18 cellular contexts compared by ENCODE assay signal in genomic region chr14:29465095-29465494, GRCh38.
"Had no signal": no experiment of that assay in that cellular context is flagged by ENCODE, and none has a peak within 500 bp of the region (broad histone marks: within the 10 kb centered on the region; RNA-seq: fewer than 3 reads in every experiment).

No MANE protein-coding gene starts in this region.

- H3K9me3 Mint-ChIP-seq: neural progenitor cell had no signal

- H3K9me3 ChIP-seq: body of pancreas, gastroesophageal sphincter, heart right ventricle, psoas muscle, thyroid gland had no signal

- H3K4me3 ChIP-seq: body of pancreas, gastroesophageal sphincter, heart right ventricle, neural progenitor cell, psoas muscle, thyroid gland had no signal

- H3K4me2 ChIP-seq: neural progenitor cell had no signal

- H3K9ac ChIP-seq: neural progenitor cell had no signal

- H2AFZ ChIP-seq: neural progenitor cell had no signal

- ATAC-seq: activated CD8-positive, alpha-beta memory T cell treated with anti-CD3 and anti-CD28 coated beads, Interleukin-2, amount 10 ng/mL, durations not matched to agents 7 days and 5 days; body of pancreas; gastroesophageal sphincter; heart right ventricle; naive thymus-derived CD4-positive, alpha-beta T cell; psoas muscle; right cardiac atrium had no signal

- H3K4me1 ChIP-seq: body of pancreas, gastroesophageal sphincter, heart right ventricle, psoas muscle, thyroid gland had no signal

- H3K27ac ChIP-seq: body of pancreas, gastroesophageal sphincter, heart right ventricle, neural progenitor cell, psoas muscle, thyroid gland had no signal

- H3K27me3 Mint-ChIP-seq: activated CD4-positive, alpha-beta memory T cell treated with anti-CD3 and anti-CD28 coated beads, Interleukin-2, amount 10 ng/mL, durations not matched to agents 7 days and 5 days; activated CD8-positive, alpha-beta memory T cell treated with anti-CD3 and anti-CD28 coated beads, Interleukin-2, amount 10 ng/mL, durations not matched to agents 7 days and 5 days; activated naive CD8-positive, alpha-beta T cell; naive thymus-derived CD4-positive, alpha-beta T cell had no signal

- H3K36me3 Mint-ChIP-seq: activated CD8-positive, alpha-beta memory T cell treated with anti-CD3 and anti-CD28 coated beads, Interleukin-2, amount 10 ng/mL, durations not matched to agents 7 days and 5 days; activated naive CD8-positive, alpha-beta T cell; naive thymus-derived CD4-positive, alpha-beta T cell; neural progenitor cell had no signal

- DNase-seq: activated CD4-positive, alpha-beta memory T cell treated with anti-CD3 and anti-CD28 coated beads, Interleukin-2, amount 10 ng/mL, durations not matched to agents 7 days and 5 days; activated CD4-positive, alpha-beta T cell treated with anti-CD3 and anti-CD28 coated beads for 48 hours; activated CD4-positive, CD25-positive, alpha-beta regulatory T cell; activated CD8-positive, alpha-beta memory T cell treated with anti-CD3 and anti-CD28 coated beads, Interleukin-2, amount 10 ng/mL, durations not matched to agents 7 days and 5 days; body of pancreas; erythroblast; heart right ventricle; mesendoderm; naive thymus-derived CD4-positive, alpha-beta T cell; psoas muscle; right cardiac atrium; stimulated activated CD4-positive, alpha-beta T cell treated with anti-CD3 and anti-CD28 coated beads, Interleukin-2, amount 100 ng/mL, for 24 hours; stimulated activated naive CD4-positive, alpha-beta T cell treated with Interleukin-2 at 50 U/mL for 16 hours; T-helper 9 cell; thyroid gland had no signal

- H3K36me3 ChIP-seq: gastroesophageal sphincter, heart right ventricle, neural progenitor cell, thyroid gland had no signal

- H3K4me1 Mint-ChIP-seq: activated CD4-positive, alpha-beta memory T cell treated with anti-CD3 and anti-CD28 coated beads, Interleukin-2, amount 10 ng/mL, durations not matched to agents 7 days and 5 days; activated CD8-positive, alpha-beta memory T cell treated with anti-CD3 and anti-CD28 coated beads, Interleukin-2, amount 10 ng/mL, durations not matched to agents 7 days and 5 days; naive thymus-derived CD4-positive, alpha-beta T cell had no signal

- H3K4me3 Mint-ChIP-seq: activated CD4-positive, alpha-beta memory T cell treated with anti-CD3 and anti-CD28 coated beads, Interleukin-2, amount 10 ng/mL, durations not matched to agents 7 days and 5 days; activated CD8-positive, alpha-beta memory T cell treated with anti-CD3 and anti-CD28 coated beads, Interleukin-2, amount 10 ng/mL, durations not matched to agents 7 days and 5 days; activated naive CD8-positive, alpha-beta T cell; naive thymus-derived CD4-positive, alpha-beta T cell; neural progenitor cell had no signal

- H3K27ac Mint-ChIP-seq: activated CD4-positive, alpha-beta memory T cell treated with anti-CD3 and anti-CD28 coated beads, Interleukin-2, amount 10 ng/mL, durations not matched to agents 7 days and 5 days; activated CD8-positive, alpha-beta memory T cell treated with anti-CD3 and anti-CD28 coated beads, Interleukin-2, amount 10 ng/mL, durations not matched to agents 7 days and 5 days; activated naive CD8-positive, alpha-beta T cell; naive thymus-derived CD4-positive, alpha-beta T cell; neural progenitor cell had no signal

- H3K27me3 ChIP-seq: body of pancreas, gastroesophageal sphincter, neural progenitor cell, thyroid gland had no signal
